ENCODE assay signal across 23 cellular contexts in the genomic region with DNA sequence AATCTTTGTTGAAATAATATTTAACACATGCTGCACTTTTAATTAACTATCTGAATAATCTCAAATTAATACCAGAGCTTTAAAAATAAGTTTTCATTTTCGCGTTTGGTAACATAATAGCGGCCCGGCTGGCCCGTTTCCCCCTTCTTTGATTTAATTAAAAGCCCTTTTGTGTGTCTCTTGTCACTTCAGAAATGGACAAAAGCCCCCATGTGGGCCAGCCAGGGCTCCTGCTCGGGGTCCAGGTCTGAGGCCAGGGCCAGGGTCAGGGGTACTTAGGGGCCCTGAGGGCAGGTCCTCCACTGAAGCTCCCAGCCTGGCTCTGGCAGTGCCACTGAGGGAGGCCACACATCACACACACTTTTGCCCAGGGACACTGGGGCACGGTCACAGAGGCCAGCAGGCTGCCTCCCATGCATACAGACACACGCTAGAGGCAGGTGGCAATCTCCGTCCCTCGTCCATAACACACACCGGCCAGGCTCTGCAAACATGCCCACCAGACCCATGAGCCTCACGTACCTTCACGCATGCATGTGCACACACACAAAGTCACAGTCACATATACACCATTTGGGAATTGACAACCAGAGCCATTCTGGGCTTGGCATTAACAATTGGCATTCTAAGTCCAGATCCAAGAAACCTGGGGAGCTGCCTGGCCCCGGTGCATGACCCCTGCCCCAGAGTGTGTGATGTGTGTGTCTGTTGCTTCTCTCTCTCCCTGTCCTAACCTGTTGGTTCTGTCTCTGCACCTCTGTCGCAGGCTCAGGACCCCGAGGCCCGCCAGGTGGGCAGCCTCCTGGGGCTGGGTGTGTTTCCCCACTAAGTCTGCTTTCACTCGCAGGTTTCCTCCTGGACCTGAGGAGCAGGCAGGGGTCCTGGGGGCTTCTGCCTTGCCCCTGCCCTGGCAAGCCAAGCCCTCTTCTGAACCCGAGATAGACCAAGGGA. TPM values are rescaled to one million over a fixed set of nuclear protein-coding genes. Genes with fewer than 3 reads are reported as not detected.
"Had no signal": no experiment of that assay in that cellular context is flagged by ENCODE, and none has a peak within 500 bp of the region (broad histone marks: within the 10 kb centered on the region; RNA-seq: fewer than 3 reads in every experiment).

No MANE protein-coding gene starts in this region.

- DNase-seq: activated CD4-positive, alpha-beta memory T cell treated with anti-CD3 and anti-CD28 coated beads, Interleukin-2, amount 10 ng/mL, durations not matched to agents 7 days and 5 days; activated CD4-positive, alpha-beta T cell treated with anti-CD3 and anti-CD28 coated beads for 48 hours; activated CD4-positive, CD25-positive, alpha-beta regulatory T cell; activated CD8-positive, alpha-beta memory T cell treated with anti-CD3 and anti-CD28 coated beads, Interleukin-2, amount 10 ng/mL, durations not matched to agents 7 days and 5 days; activated naive CD4-positive, alpha-beta T cell treated with Interleukin-2 at 50 U/mL for 16 hours; activated naive CD8-positive, alpha-beta T cell treated with anti-CD3 and anti-CD28 coated beads, Interleukin-2, amount 50 U/mL, for 24 hours; aorta; brain microvascular endothelial cell; colonic mucosa; erythroblast; foreskin melanocyte; hypothalamus; left ventricle myocardium inferior; sigmoid colon; spleen; stimulated activated naive B cell treated with anti-CD40 and anti-IgM and Interleukin-4, amounts not matched to agents 10 μg/mL and 1 μg/mL and 100 μg/mL, for 72 hours; T-helper 1 cell; T-helper 9 cell; uterus had no signal

- H3K27ac Mint-ChIP-seq: activated CD4-positive, alpha-beta memory T cell treated with anti-CD3 and anti-CD28 coated beads, Interleukin-2, amount 10 ng/mL, durations not matched to agents 7 days and 5 days; activated CD8-positive, alpha-beta memory T cell treated with anti-CD3 and anti-CD28 coated beads, Interleukin-2, amount 10 ng/mL, durations not matched to agents 7 days and 5 days; activated naive CD8-positive, alpha-beta T cell treated with anti-CD3 and anti-CD28 coated beads, Interleukin-2, amount 50 U/mL, for 24 hours; activated T-helper 2 cell treated with anti-CD3 and anti-CD28 coated beads, Interferon-gamma antibody, Interleukin-2, Interleukin-4, amounts not matched to agents 10 μg/mL and 5 μg/mL and 100 μg/mL, durations not matched to agents 14 hours and 24 hours and 36 hours; stimulated activated naive B cell treated with anti-CD40 and anti-IgM and Interleukin-4, amounts not matched to agents 10 μg/mL and 1 μg/mL and 100 μg/mL, for 72 hours had no signal

- H3K9me3 Mint-ChIP-seq: activated CD4-positive, alpha-beta memory T cell treated with anti-CD3 and anti-CD28 coated beads, Interleukin-2, amount 10 ng/mL, durations not matched to agents 7 days and 5 days; activated naive CD8-positive, alpha-beta T cell treated with anti-CD3 and anti-CD28 coated beads, Interleukin-2, amount 50 U/mL, for 24 hours; activated T-helper 2 cell treated with anti-CD3 and anti-CD28 coated beads, Interferon-gamma antibody, Interleukin-2, Interleukin-4, amounts not matched to agents 10 μg/mL and 5 μg/mL and 100 μg/mL, durations not matched to agents 14 hours and 24 hours and 36 hours; central memory CD8-positive, alpha-beta T cell; stimulated activated naive B cell treated with anti-CD40 and anti-IgM and Interleukin-4, amounts not matched to agents 10 μg/mL and 1 μg/mL and 100 μg/mL, for 72 hours had no signal

- H3K4me3 Mint-ChIP-seq: activated CD4-positive, alpha-beta memory T cell treated with anti-CD3 and anti-CD28 coated beads, Interleukin-2, amount 10 ng/mL, durations not matched to agents 7 days and 5 days; activated CD8-positive, alpha-beta memory T cell treated with anti-CD3 and anti-CD28 coated beads, Interleukin-2, amount 10 ng/mL, durations not matched to agents 7 days and 5 days; activated naive CD8-positive, alpha-beta T cell treated with anti-CD3 and anti-CD28 coated beads, Interleukin-2, amount 50 U/mL, for 24 hours; stimulated activated naive B cell treated with anti-CD40 and anti-IgM and Interleukin-4, amounts not matched to agents 10 μg/mL and 1 μg/mL and 100 μg/mL, for 72 hours had no signal

- H3K27ac ChIP-seq: brain microvascular endothelial cell, colonic mucosa, left ventricle myocardium inferior, ovary, sigmoid colon, spleen, uterus had no signal

- H3K36me3 Mint-ChIP-seq: activated CD8-positive, alpha-beta memory T cell treated with anti-CD3 and anti-CD28 coated beads, Interleukin-2, amount 10 ng/mL, durations not matched to agents 7 days and 5 days had no signal

- ATAC-seq: activated CD8-positive, alpha-beta memory T cell treated with anti-CD3 and anti-CD28 coated beads, Interleukin-2, amount 10 ng/mL, durations not matched to agents 7 days and 5 days; activated naive CD8-positive, alpha-beta T cell treated with anti-CD3 and anti-CD28 coated beads, Interleukin-2, amount 50 U/mL, for 24 hours; stimulated activated naive B cell treated with anti-CD40 and anti-IgM and Interleukin-4, amounts not matched to agents 10 μg/mL and 1 μg/mL and 100 μg/mL, for 72 hours had no signal

RNA-seq across cellular contexts. Expression of a gene that starts 38.5 kb away (rescaled TPM):
- total RNA-seq: activated CD4-positive, alpha-beta memory T cell treated with anti-CD3 and anti-CD28 coated beads, Interleukin-2, amount 10 ng/mL, durations not matched to agents 7 days and 5 days; activated CD8-positive, alpha-beta memory T cell treated with anti-CD3 and anti-CD28 coated beads, Interleukin-2, amount 10 ng/mL, durations not matched to agents 7 days and 5 days; activated T-helper 2 cell treated with anti-CD3 and anti-CD28 coated beads, Interferon-gamma antibody, Interleukin-2, Interleukin-4, amounts not matched to agents 10 μg/mL and 5 μg/mL and 100 μg/mL, durations not matched to agents 14 hours and 24 hours and 36 hours; aorta; colonic mucosa; left ventricle myocardium inferior; myocyte; ovary; sigmoid colon; spleen; uterus had no signal
